ENCODE assay signal across 8 cellular contexts in the genomic region with DNA sequence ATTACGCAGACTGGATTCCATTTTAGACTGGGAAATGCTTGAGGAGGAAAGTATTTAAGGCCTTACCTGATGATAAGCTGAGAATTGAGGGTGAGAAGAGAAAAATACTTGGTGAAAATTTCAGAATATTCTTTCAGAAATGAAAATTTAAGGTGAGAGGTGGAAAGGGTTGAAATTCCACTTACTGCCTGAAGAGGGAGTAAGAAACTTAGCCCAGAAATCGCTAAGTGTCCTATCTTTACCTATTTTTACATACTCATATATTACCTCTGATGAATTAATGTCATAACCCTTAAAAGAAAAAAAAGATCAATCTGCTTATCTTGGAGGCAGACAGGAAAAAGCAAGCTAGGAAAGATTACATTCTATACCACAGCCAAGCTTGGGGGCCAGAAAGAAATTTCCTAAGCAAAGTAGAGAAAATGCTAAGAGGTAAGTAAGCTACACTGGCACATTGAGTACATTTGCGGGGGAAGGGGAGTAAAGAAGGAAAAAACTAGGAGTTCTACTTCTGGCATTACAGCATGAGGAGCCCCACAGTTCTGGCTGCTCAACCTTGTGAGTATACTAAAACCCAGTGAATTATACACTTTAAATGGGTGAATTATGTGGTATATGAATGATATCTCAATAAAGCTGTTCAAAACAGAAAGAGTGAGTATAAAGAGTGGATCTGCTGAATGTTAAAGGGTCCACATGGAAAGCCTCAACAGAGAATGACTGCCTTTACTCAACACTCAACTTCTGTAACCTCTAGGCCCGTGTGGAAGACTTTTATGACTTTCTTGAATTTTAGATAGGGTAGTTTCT. TPM values are rescaled to one million over a fixed set of nuclear protein-coding genes. Genes with fewer than 3 reads are reported as not detected.
A peak's percentile ranks its signal among the peaks of the same experiment; 100 is the strongest.
DNase-seq lines count a peak whose midpoint lies in the region; ATAC-seq and TF ChIP-seq lines count a peak whose summit lies in the region.

No MANE protein-coding gene starts in this region.

- no peak overlapping the region for H3K4me3 Mint-ChIP-seq in natural killer cell
- no peak overlapping the region for H3K4me3 Mint-ChIP-seq in natural killer cell treated with Interleukin-12 subunit alpha and Interleukin-12 subunit beta and Interleukin-15 and Interleukin-18, amount 100 ng/mL, for 72 hours
- H3K4me3 Mint-ChIP-seq in stimulated activated naive CD8-positive, alpha-beta T cell treated with anti-CD3 and anti-CD28 coated beads, Interleukin-15, amount 100 ng/mL, for 72 hours, result no peak overlapping the region

- intact Hi-C loops in natural killer cell (cut with micrococcal nuclease), result loop anchor here (5.0 kb wide), 1 partner anchor 458 kb away; no protein-coding TSS in a partner anchor

- ATAC-seq in natural killer cell, result peak in 1 of 3 donors; percentile 55
- no peak for ATAC-seq in natural killer cell treated with Interleukin-12 subunit alpha and Interleukin-12 subunit beta and Interleukin-15 and Interleukin-18, amount 100 ng/mL, for 72 hours
- ATAC-seq in HG03039 (IDR thresholded peaks at IDR 0.05; ENCODE audit: unreplicated experiment), result peak; percentile 53
- no peak for ATAC-seq in stimulated activated naive CD8-positive, alpha-beta T cell treated with anti-CD3 and anti-CD28 coated beads, Interleukin-15, amount 100 ng/mL, for 72 hours
- ATAC-seq in GM18873 (IDR thresholded peaks at IDR 0.05; ENCODE audit: low FRiP score, unreplicated experiment), result no peak

- H3K4me1 Mint-ChIP-seq in natural killer cell, result no peaks in the 10 kb centered on the region
- no peaks in the 10 kb centered on the region for H3K4me1 Mint-ChIP-seq in natural killer cell treated with Interleukin-12 subunit alpha and Interleukin-12 subunit beta and Interleukin-15 and Interleukin-18, amount 100 ng/mL, for 72 hours (ENCODE audit: low read depth in 2 of 2)
- H3K4me1 Mint-ChIP-seq in stimulated activated naive CD8-positive, alpha-beta T cell treated with anti-CD3 and anti-CD28 coated beads, Interleukin-15, amount 100 ng/mL, for 72 hours, result no peaks in the 10 kb centered on the region

- peak; percentile 89 for TF ChIP-seq CTCF in natural killer cell (IDR thresholded peaks at IDR 0.05)

- DNase-seq in natural killer cell (no peak), SW480 (ENCODE audit: low spot score) (peak; percentile 35), iPS-NIHi7 (ENCODE audit: extremely low spot score) (peak; percentile 35), C1 segment of cervical spinal cord (lab: John Stamatoyannopoulos, UW) (no peak)
- DNase-seq in natural killer cell treated with Interleukin-12 subunit alpha and Interleukin-12 subunit beta and Interleukin-15 and Interleukin-18, amount 100 ng/mL, for 72 hours (ENCODE audit: low spot score), result no peak
- DNase-seq in stimulated activated naive CD8-positive, alpha-beta T cell treated with anti-CD3 and anti-CD28 coated beads, Interleukin-15, amount 100 ng/mL, for 72 hours, result no peak

- H3K27me3 Mint-ChIP-seq in natural killer cell (ENCODE audit: low read depth in 2 of 2), result no peaks in the 10 kb centered on the region
- no peaks in the 10 kb centered on the region for H3K27me3 Mint-ChIP-seq in natural killer cell treated with Interleukin-12 subunit alpha and Interleukin-12 subunit beta and Interleukin-15 and Interleukin-18, amount 100 ng/mL, for 72 hours
- H3K27me3 Mint-ChIP-seq in stimulated activated naive CD8-positive, alpha-beta T cell treated with anti-CD3 and anti-CD28 coated beads, Interleukin-15, amount 100 ng/mL, for 72 hours, result no peaks in the 10 kb centered on the region

- no peak overlapping the region for H3K27ac Mint-ChIP-seq in natural killer cell
- H3K27ac Mint-ChIP-seq in natural killer cell treated with Interleukin-12 subunit alpha and Interleukin-12 subunit beta and Interleukin-15 and Interleukin-18, amount 100 ng/mL, for 72 hours, result no peak overlapping the region
- H3K27ac Mint-ChIP-seq in stimulated activated naive CD8-positive, alpha-beta T cell treated with anti-CD3 and anti-CD28 coated beads, Interleukin-15, amount 100 ng/mL, for 72 hours, result no peak overlapping the region

- no peaks in the 10 kb centered on the region for H3K36me3 Mint-ChIP-seq in natural killer cell
- H3K36me3 Mint-ChIP-seq in natural killer cell treated with Interleukin-12 subunit alpha and Interleukin-12 subunit beta and Interleukin-15 and Interleukin-18, amount 100 ng/mL, for 72 hours, result peaks cover 15% of the 10 kb centered on the region

- H3K9me3 Mint-ChIP-seq in natural killer cell, result no peaks in the 10 kb centered on the region
- H3K9me3 Mint-ChIP-seq in natural killer cell treated with Interleukin-12 subunit alpha and Interleukin-12 subunit beta and Interleukin-15 and Interleukin-18, amount 100 ng/mL, for 72 hours, result no peaks in the 10 kb centered on the region
- H3K9me3 Mint-ChIP-seq in stimulated activated naive CD8-positive, alpha-beta T cell treated with anti-CD3 and anti-CD28 coated beads, Interleukin-15, amount 100 ng/mL, for 72 hours, result no peaks in the 10 kb centered on the region

RNA-seq across cellular contexts. Expression of a gene that starts 33.8 kb away (rescaled TPM):
- 10 to 100 TPM; 14.0 to 22.3 (median 20.6) TPM for total RNA-seq in natural killer cell
- 10 to 100 TPM; 19.9 to 30.4 TPM for total RNA-seq in natural killer cell treated with Interleukin-12 subunit alpha and Interleukin-12 subunit beta and Interleukin-15 and Interleukin-18, amount 100 ng/mL, for 72 hours

RNA-seq across cellular contexts. Expression of a gene that starts 34.2 kb away (rescaled TPM):
- 10 to 100 TPM; 11.1 to 19.0 (median 17.3) TPM for total RNA-seq in natural killer cell
- 10 to 100 TPM; 31.0 to 51.2 TPM for total RNA-seq in natural killer cell treated with Interleukin-12 subunit alpha and Interleukin-12 subunit beta and Interleukin-15 and Interleukin-18, amount 100 ng/mL, for 72 hours

Comparison
In these comparisons a context has a peak if more than half of its experiments do, and no peak if none do; other contexts are left out.
1. DNase-seq: peak in SW480 (single experiment) and iPS-NIHi7 (single experiment); none in natural killer cell (single experiment), natural killer cell treated with Interleukin-12 subunit alpha and Interleukin-12 subunit beta and Interleukin-15 and Interleukin-18, amount 100 ng/mL, for 72 hours (single experiment), stimulated activated naive CD8-positive, alpha-beta T cell treated with anti-CD3 and anti-CD28 coated beads, Interleukin-15, amount 100 ng/mL, for 72 hours (0 of 2) and C1 segment of cervical spinal cord (0 of 14).